In the genomic region with DNA sequence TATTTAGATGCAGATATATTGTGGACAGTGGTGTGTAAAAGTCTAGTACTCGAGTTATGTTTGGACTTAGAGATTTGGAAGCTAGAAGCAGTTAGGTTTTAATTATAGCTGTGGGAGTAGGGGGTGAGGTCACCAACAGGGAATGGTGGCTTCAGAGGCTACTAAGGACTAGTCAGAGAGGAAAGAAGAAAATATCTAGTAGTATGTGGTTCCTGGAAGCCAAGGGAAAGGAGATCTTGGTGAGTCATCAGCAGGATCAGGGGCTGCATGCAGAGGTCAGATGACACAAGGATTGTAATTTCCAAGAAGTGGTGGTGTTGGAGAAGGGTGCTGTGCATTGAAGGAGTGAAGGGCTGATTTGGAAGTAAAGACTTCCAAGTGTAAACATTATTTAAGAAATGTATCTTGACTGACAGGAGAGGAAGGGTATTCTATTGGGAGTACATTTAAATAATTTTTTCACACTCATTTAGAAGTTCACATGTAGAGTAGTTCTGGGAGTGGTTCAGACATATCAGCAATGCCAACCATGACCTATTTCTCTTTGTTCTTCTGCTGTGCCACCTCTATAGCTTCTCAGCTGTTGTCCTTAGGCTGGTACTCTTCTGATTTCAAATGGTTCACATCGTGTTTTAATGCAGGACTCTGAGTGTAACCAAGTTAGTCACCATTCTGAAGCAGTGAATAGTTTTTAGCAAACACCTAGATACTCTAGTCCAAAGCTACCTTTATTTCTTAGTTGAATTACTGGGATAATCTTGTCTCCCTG, we compare ENCODE assay signal across 9 cellular contexts. TPM values are rescaled to one million over a fixed set of nuclear protein-coding genes. Genes with fewer than 3 reads are reported as not detected.
DNase-seq lines count a peak whose midpoint lies in the region; ATAC-seq, FAIRE-seq and TF ChIP-seq lines count a peak whose summit lies in the region.
"Had no signal": no experiment of that assay in that cellular context is flagged by ENCODE, and none has a peak within 500 bp of the region (broad histone marks: within the 10 kb centered on the region; RNA-seq: fewer than 3 reads in every experiment).

No MANE protein-coding gene starts in this region.

- H3K27me3 Mint-ChIP-seq in endodermal cell (ENCODE audit: insufficient read depth), result no peaks in the 10 kb centered on the region

- H3K9me3 ChIP-seq in endodermal cell (ENCODE audit: control insufficient read depth, low read length), result no peaks in the 10 kb centered on the region
- H3K9me3 ChIP-seq in psoas muscle, result no peaks in the 10 kb centered on the region

- no peak overlapping the region for H3K4me3 Mint-ChIP-seq in endodermal cell

- H3K36me3 ChIP-seq in endodermal cell (ENCODE audit: control insufficient read depth, insufficient read depth, low read length) (peaks cover 54% of the 10 kb centered on the region), psoas muscle (ENCODE audit: insufficient read depth in 1 of 2, low read depth in 1 of 2) (peaks cover 3 to 75% of the 10 kb centered on the region in 2 donors)

- H3K9ac ChIP-seq in endodermal cell (ENCODE audit: extremely low read depth, low read length, poor library complexity, severe bottlenecking), result no peak overlapping the region

- peak; percentile 98 for FAIRE-seq in RCC 7860 (lab: Jason Lieb, UNC)
- FAIRE-seq: GM12878 had no signal

- H3K36me3 Mint-ChIP-seq in endodermal cell (ENCODE audit: low read depth), result peaks cover 39% of the 10 kb centered on the region

- H3K27ac ChIP-seq in endodermal cell (ENCODE audit: low read depth, low read length) (no peak overlapping the region), psoas muscle (peak overlapping the region; percentile 62)

- DNase-seq in GM04503 (ENCODE audit: low read depth), result peak; percentile 83
- DNase-seq in RCC 7860 (ENCODE audit: low spot score), result peak; percentile 96
- DNase-seq in endodermal cell, result no peak
- DNase-seq in psoas muscle, result no peak
- DNase-seq in NCI-H82 treated with DMSO at 0.1 percent for 48 hours (lab: John Stamatoyannopoulos, UW; ENCODE audit: unreplicated experiment), result no peak
- no peak for DNase-seq in activated CD4-positive, alpha-beta T cell treated with anti-CD3 and anti-CD28 coated beads for 1 hour

- TF ChIP-seq CTCF in endodermal cell (conservative IDR thresholded peaks at IDR 0.05), result no peak
- TF ChIP-seq CTCF in psoas muscle (IDR thresholded peaks at IDR 0.05), result no peak

- peak overlapping the region; percentile 3 for H3K27ac Mint-ChIP-seq in endodermal cell

- no peaks in the 10 kb centered on the region for H3K4me1 ChIP-seq in endodermal cell (ENCODE audit: control insufficient read depth, insufficient read depth, low read length)
- peaks cover 26% of the 10 kb centered on the region for H3K4me1 ChIP-seq in psoas muscle

- ATAC-seq in psoas muscle (peak; percentile 92 to 97 (median 94)), GM19328 (IDR thresholded peaks at IDR 0.05; ENCODE audit: unreplicated experiment) (no peak), GM18873 (IDR thresholded peaks at IDR 0.05; ENCODE audit: low FRiP score, unreplicated experiment) (no peak)
- ATAC-seq: GM12878 had no signal

- H3K4me3 ChIP-seq in endodermal cell (ENCODE audit: low read length), result no peak overlapping the region
- no peak overlapping the region for H3K4me3 ChIP-seq in psoas muscle
- H3K4me3 ChIP-seq: GM12878 had no signal

- WGBS in endodermal cell (ENCODE audit: insufficient coverage in 1 of 2, insufficient read length in 1 of 2), 2 experiments, result 91% methylated on average over 2 of the region's 2 CpGs
- WGBS in psoas muscle, 3 donors, result 31 to 78% (median 39%) methylated on average over 2 of the region's 2 CpGs

- no peaks in the 10 kb centered on the region for H3K9me3 Mint-ChIP-seq in endodermal cell

- intact Hi-C loops in psoas muscle (cut with DNase I), result loop anchor here in 1 of 2 donors (5.0 kb wide), 1 partner anchor 228 kb away; no protein-coding TSS in a partner anchor

- H3K27me3 ChIP-seq in endodermal cell (ENCODE audit: control insufficient read depth, insufficient read depth, low read length, poor library complexity, severe bottlenecking) (no peaks in the 10 kb centered on the region), psoas muscle (ENCODE audit: insufficient read depth in 3 of 3, low read length in 2 of 3) (no peaks in the 10 kb centered on the region)

- peaks cover 11% of the 10 kb centered on the region for H3K4me1 Mint-ChIP-seq in endodermal cell

RNA-seq across cellular contexts. Expression of a gene that starts 59.2 kb away (rescaled TPM):
- total RNA-seq in endodermal cell, result 10 to 100 TPM; 65.2 to 65.7 TPM
- polyA plus RNA-seq in endodermal cell (2013, experiment 1 of 2), result 73.4 TPM
- polyA plus RNA-seq in endodermal cell (2013, experiment 2 of 2), result 77.9 TPM
- 100 to 1,000 TPM in 1 of 4 donors, 10 to 100 TPM in 3; 25.3 to 136 (median 46.4) TPM for total RNA-seq in psoas muscle
- 10 to 100 TPM; 13.5 to 33.4 (median 21.9) TPM for polyA plus RNA-seq in psoas muscle

Comparison
In these comparisons a context has a peak if more than half of its experiments do, and no peak if none do; other contexts are left out.
1. DNase-seq: peak in GM04503 (single experiment) and RCC 7860 (single experiment); none in endodermal cell (single experiment), psoas muscle (0 of 2), NCI-H82 treated with DMSO at 0.1 percent for 48 hours (single experiment) and activated CD4-positive, alpha-beta T cell treated with anti-CD3 and anti-CD28 coated beads for 1 hour (single experiment).
2. ATAC-seq: peak in psoas muscle (4 of 4); none in GM19328 (single experiment) and GM18873 (single experiment).